In genomic region chr1:37807555-37808368, GRCh38 we compare ENCODE assay signal across 8 cellular contexts. TPM values are rescaled to one million over a fixed set of nuclear protein-coding genes. Genes with fewer than 3 reads are reported as not detected.
A peak's percentile ranks its signal among the peaks of the same experiment; 100 is the strongest.
DNase-seq lines count a peak whose midpoint lies in the region; ATAC-seq and TF ChIP-seq lines count a peak whose summit lies in the region.

C1orf122 (plus strand) TSS chr1:37807790; CDS start chr1:37808405, 615 bp downstream.
YRDC (minus strand) TSS chr1:37808208; CDS start chr1:37808180, 28 bp downstream.

- 0% methylated on average over 2 to 95 of the region's 95 CpGs for WGBS in adrenal gland, 4 donors
- WGBS in heart left ventricle, 4 donors, result 0 to 1% (median 0%) methylated on average over 11 to 95 of the region's 95 CpGs
- 0% methylated on average over 1 to 60 of the region's 95 CpGs for WGBS in transverse colon (ENCODE audit: low coverage in 1 of 2), 2 donors

- no peak for TF ChIP-seq CTCF in GM12865 (IDR thresholded peaks at IDR 0.05; ENCODE audit: insufficient read depth, low read depth, low read length, missing control alignments)
- no peak for TF ChIP-seq CTCF in adrenal gland (IDR thresholded peaks at IDR 0.05)
- TF ChIP-seq CTCF in heart left ventricle (IDR thresholded peaks at IDR 0.05), result no peak
- no peak for TF ChIP-seq CTCF in transverse colon (IDR thresholded peaks at IDR 0.05)

- in situ Hi-C loops in transverse colon (cut with MboI; ENCODE audit: low pct_ligation_motif_present in 1 of 4, low pct_unique_long_range_greater_than_20kb in 1 of 4, low sequenced_read_pairs in 3 of 4), result loop anchor here in 1 of 4 donors (5.0 kb wide), 1 partner anchor 55 kb away; no protein-coding TSS in a partner anchor

- intact Hi-C loops in adrenal gland (cut with DNase I), result loop anchor here in 1 of 2 donors (10.0 kb wide), 1 partner anchor 57 kb away; no protein-coding TSS in a partner anchor
- intact Hi-C loops in heart left ventricle (cut with DNase I), result loop anchor here in 9 of 10 donors (1.0 to 10.0 kb wide), 8 partner anchors 47 to 213 kb away; partner anchors contain the start of genes CDCA8 (in 6 of the 9), MTF1 (in 5 of the 9) and GNL2 (in 1 of the 9)
- intact Hi-C loops in transverse colon (cut with DNase I; ENCODE audit: low total_unique reads), result no loop called here

- H3K4me3 ChIP-seq in GM12865 (ENCODE audit: low read depth, low read length) (peak within 1 kb of the TSS; percentile 85), adrenal gland (peak within 1 kb of the TSS; percentile 74 to 95 (median 86)), heart left ventricle (peak within 1 kb of the TSS; percentile 72 to 99 (median 91)), transverse colon (peak within 1 kb of the TSS; percentile 85 to 98 (median 90))

- TF ChIP-seq EP300 in transverse colon (IDR thresholded peaks at IDR 0.05; ENCODE audit: low read depth), result no peak

- H3K36me3 ChIP-seq in adrenal gland (replicated peaks in 1 of 2) (peaks cover 0 to 38% of the 10 kb centered on the region in 2 donors), heart left ventricle (peaks cover 0 to 50% (median 40%) of the 10 kb centered on the region in 9 donors), transverse colon (peaks cover 0 to 36% (median 20%) of the 10 kb centered on the region in 4 donors)

- peak; percentile 76 to 84 for TF ChIP-seq POLR2A in adrenal gland (IDR thresholded peaks at IDR 0.05)
- TF ChIP-seq POLR2A in heart left ventricle (IDR thresholded peaks at IDR 0.05), result peak in 1 of 2 donors; percentile 72
- peak; percentile 82 for TF ChIP-seq POLR2A in transverse colon (IDR thresholded peaks at IDR 0.05)

- peak; percentile 78 for ATAC-seq in HG02763 (IDR thresholded peaks at IDR 0.05; ENCODE audit: unreplicated experiment)
- peak; percentile 91 to 96 (median 96) for ATAC-seq in heart left ventricle

- H3K27ac ChIP-seq in adrenal gland (peak within 1 kb of the TSS; percentile 75 to 98 (median 93)), heart left ventricle (peak within 1 kb of the TSS; percentile 90 to 99 (median 96)), transverse colon (peak within 1 kb of the TSS; percentile 95 to 97 (median 97))

- H3K27me3 ChIP-seq in adrenal gland (no peaks in the 10 kb centered on the region), heart left ventricle (no peaks in the 10 kb centered on the region), transverse colon (no peaks in the 10 kb centered on the region)

- H3K9me3 ChIP-seq in adrenal gland (replicated peaks in 1 of 3) (no peaks in the 10 kb centered on the region), heart left ventricle (no peaks in the 10 kb centered on the region), transverse colon (no peaks in the 10 kb centered on the region)

- H3K4me1 ChIP-seq in adrenal gland (replicated peaks in 1 of 2) (peaks cover 17 to 34% of the 10 kb centered on the region in 2 donors), heart left ventricle (peaks cover 8 to 41% (median 28%) of the 10 kb centered on the region in 12 donors), transverse colon (peaks cover 12 to 34% (median 20%) of the 10 kb centered on the region in 4 donors)

- DNase-seq in GM12865 (ENCODE audit: low read depth) (peak; percentile 94), NCI-H1436 treated with DMSO at 0.1 percent for 48 hours (lab: John Stamatoyannopoulos, UW) (peak; percentile 66), T-helper 1 cell (peak; percentile 78 to 93 (median 87)), adrenal gland (peak; percentile 94 to 97 (median 95)), heart left ventricle (peak; percentile 94 to 97 (median 96)), pons (ENCODE audit: low spot score) (peak; percentile 94), transverse colon (peak; percentile 96)

RNA-seq across cellular contexts. Expression of gene C1orf122, which starts in this region (rescaled TPM):
- total RNA-seq in adrenal gland (100 to 1,000 TPM in 3 of 8 donors, 10 to 100 TPM in 5; 54.8 to 173 (median 90.7) TPM), heart left ventricle (10 to 100 TPM; 29.1 to 93.0 (median 44.0) TPM), transverse colon (10 to 100 TPM; 48.9 to 71.6 (median 55.2) TPM)
- polyA plus RNA-seq in adrenal gland (10 to 100 TPM; 21.0 to 87.0 (median 57.7) TPM), heart left ventricle (10 to 100 TPM; 37.5 to 60.2 TPM)

RNA-seq across cellular contexts. Expression of gene YRDC, which starts in this region (rescaled TPM):
- 10 to 100 TPM in 6 of 8 donors, 1 to 10 TPM in 2; 8.3 to 31.1 (median 11.3) TPM for total RNA-seq in adrenal gland
- 10 to 100 TPM in 1 of 3 donors, 1 to 10 TPM in 2; 5.4 to 14.0 (median 7.2) TPM for polyA plus RNA-seq in adrenal gland
- total RNA-seq in heart left ventricle, result 1 to 10 TPM; 4.0 to 8.9 (median 6.1) TPM
- polyA plus RNA-seq in heart left ventricle, result 10 to 100 TPM in 1 of 2 donors, 1 to 10 TPM in 1; 2.8 to 21.3 TPM
- total RNA-seq in transverse colon, result 10 to 100 TPM in 3 of 4 donors, 1 to 10 TPM in 1; 3.4 to 17.2 (median 11.6) TPM

Comparison
In these comparisons a context has a peak if more than half of its experiments do, and no peak if none do; other contexts are left out.
1. Peak in every context shown above with its lines: DNase-seq, ATAC-seq, H3K4me3 ChIP-seq and H3K27ac ChIP-seq.